Comparison of ENCODE assay signal across 28 cellular contexts in genomic region chr3:76051145-76051544, GRCh38.
A peak's percentile ranks its signal among the peaks of the same experiment; 100 is the strongest.
DNase-seq lines count a peak whose midpoint lies in the region; ATAC-seq, FAIRE-seq and TF ChIP-seq lines count a peak whose summit lies in the region.
"Had no signal": no experiment of that assay in that cellular context is flagged by ENCODE, and none has a peak within 500 bp of the region (broad histone marks: within the 10 kb centered on the region; RNA-seq: fewer than 3 reads in every experiment).

No MANE protein-coding gene starts in this region.

- peaks cover 5% of the 10 kb centered on the region for H3K4me1 ChIP-seq in mammary epithelial cell (ENCODE audit: insufficient read depth, low read length)
- H3K4me1 ChIP-seq in breast epithelium = no peaks in the 10 kb centered on the region
- peaks cover 13% of the 10 kb centered on the region for H3K4me1 ChIP-seq in foreskin keratinocyte

- TF ChIP-seq POLR2A in breast epithelium (IDR thresholded peaks at IDR 0.05) (no peak), GM12891 (IDR thresholded peaks at IDR 0.05; ENCODE audit: low read depth, low read length) (no peak)

- ATAC-seq in foreskin keratinocyte = peak; percentile 44
- ATAC-seq: GM23338, K562 had no signal

- intact Hi-C loops in mammary epithelial cell (cut with micrococcal nuclease) = no loop called here
- intact Hi-C loops in breast epithelium (cut with DNase I; ENCODE audit: low total_unique reads) = no loop called here

- BruUV-seq in mammary epithelial cell (replicated peaks; lab: Mats Ljungman, UMichigan) = no TSS peak

- DNase-seq in mammary epithelial cell (peak; percentile 16), breast epithelium (ENCODE audit: low spot score in 2 of 2) (no peak), bronchial epithelial cell (ENCODE audit: low read depth) (peak; percentile 63), foreskin keratinocyte (peak; percentile 26 to 42), Ammon's horn (ENCODE audit: low spot score) (no peak), GM12891 (ENCODE audit: insufficient read length, low spot score) (no peak), HT-29 (ENCODE audit: low spot score) (no peak)
- DNase-seq: BE2C; CD8-positive, alpha-beta memory T cell; DMS 273 treated with DMSO at 0.1 percent for 48 hours; DMS79; EL; GF-D8; H9; Kasumi-1; MV-4-11; NCI-H1105; NCI-H1436 treated with DMSO at 0.1 percent for 48 hours; NCI-H1930; NCI-H2107; NCI-H446 treated with DMSO at 0.1 percent for 48 hours; NCI-H526; RPMI8226; SHP77 treated with DMSO at 0.1 percent for 48 hours had no signal

- no peaks in the 10 kb centered on the region for H3K27me3 ChIP-seq in mammary epithelial cell (ENCODE audit: insufficient read depth, low read length)
- no peaks in the 10 kb centered on the region for H3K27me3 ChIP-seq in breast epithelium
- H3K27me3 ChIP-seq in bronchial epithelial cell (ENCODE audit: control insufficient read depth, insufficient read depth, low read length) = no peaks in the 10 kb centered on the region
- H3K27me3 ChIP-seq in foreskin keratinocyte = no peaks in the 10 kb centered on the region

- dilution Hi-C loops in mammary epithelial cell (cut with HindIII; ENCODE audit: low sequenced_read_pairs) = no loop called here

- no peaks in the 10 kb centered on the region for H4K20me1 ChIP-seq in mammary epithelial cell (ENCODE audit: insufficient read depth, low read length)

- no peak overlapping the region for H3K4me3 ChIP-seq in mammary epithelial cell (replicated peaks in 1 of 3; ENCODE audit: insufficient read depth in 1 of 3, low read depth in 2 of 3, low read length in 3 of 3)
- no peak overlapping the region for H3K4me3 ChIP-seq in breast epithelium
- no peak overlapping the region for H3K4me3 ChIP-seq in bronchial epithelial cell (ENCODE audit: low read depth, low read length)
- H3K4me3 ChIP-seq: GM23338, K562 had no signal

- peak overlapping the region; percentile 12 for H3K4me2 ChIP-seq in mammary epithelial cell (ENCODE audit: insufficient read depth, low read depth, low read length)

- H2AFZ ChIP-seq in mammary epithelial cell (ENCODE audit: low read depth, low read length) = no peak overlapping the region
- H2AFZ ChIP-seq: GM23338 had no signal

- 64% methylated on average over 3 of the region's 3 CpGs for WGBS in mammary epithelial cell (ENCODE audit: low coverage, missing lambda C conversion rate)

- H3K9me3 ChIP-seq in mammary epithelial cell (replicated peaks; ENCODE audit: insufficient read depth, low read length) = no peaks in the 10 kb centered on the region
- no peaks in the 10 kb centered on the region for H3K9me3 ChIP-seq in breast epithelium
- H3K9me3 ChIP-seq: BE2C had no signal

- no peak overlapping the region for H3K9ac ChIP-seq in mammary epithelial cell (ENCODE audit: insufficient read depth, low read length)

- H3K36me3 ChIP-seq in mammary epithelial cell (ENCODE audit: insufficient read depth, low read length) (no peaks in the 10 kb centered on the region), breast epithelium (no peaks in the 10 kb centered on the region), bronchial epithelial cell (ENCODE audit: control insufficient read depth, insufficient read depth, low read length) (no peaks in the 10 kb centered on the region)
- H3K36me3 ChIP-seq: BE2C had no signal

- H3K27ac ChIP-seq in mammary epithelial cell (ENCODE audit: insufficient read depth, low read depth, low read length) (no peak overlapping the region), breast epithelium (no peak overlapping the region), foreskin keratinocyte (no peak overlapping the region)
- H3K27ac ChIP-seq: 22Rv1 had no signal

- TF ChIP-seq CTCF in mammary epithelial cell (conservative IDR thresholded peaks at IDR 0.05 in 1 of 2, IDR thresholded peaks at IDR 0.05 in 1 of 2; ENCODE audit: extremely low read depth in 1 of 2, insufficient read depth in 1 of 2, low read depth in 1 of 2, low read length in 2 of 2) (no peak), breast epithelium (IDR thresholded peaks at IDR 0.05) (no peak), bronchial epithelial cell (IDR thresholded peaks at IDR 0.05; ENCODE audit: insufficient read depth, low read length, severe bottlenecking) (no peak), foreskin keratinocyte (conservative IDR thresholded peaks at IDR 0.05) (no peak)

- H3K79me2 ChIP-seq in mammary epithelial cell (ENCODE audit: insufficient read depth, low read length) = no peaks in the 10 kb centered on the region

- CTCF ChIA-PET in mammary epithelial cell (lab: Charles Lee; ENCODE audit: low non-redundant PET) = no interaction called here

- in situ Hi-C loops in mammary epithelial cell (cut with MboI; ENCODE audit: low sequenced_read_pairs in 2 of 2) = no loop called here

- no peak for FAIRE-seq in bronchial epithelial cell (lab: Jason Lieb, UNC)
- no peak for FAIRE-seq in GM12891 (lab: Jason Lieb, UNC)
- FAIRE-seq: HTR-8/SVneo, K562 had no signal

TF ChIP-seq in GM12891, 5 proteins besides CTCF, POLR2A, EP300 and RAD21:
- TF ChIP-seq POU2F2 (IDR thresholded peaks at IDR 0.05; ENCODE audit: low read depth, low read length) = no peak
- no peak for TF ChIP-seq PAX5 (IDR thresholded peaks at IDR 0.05; ENCODE audit: insufficient read depth, low read length, severe bottlenecking)
- TF ChIP-seq SPI1 (IDR thresholded peaks at IDR 0.05; ENCODE audit: low read depth, low read length) = no peak
- TF ChIP-seq TAF1 (IDR thresholded peaks at IDR 0.05; ENCODE audit: low read depth, low read length) = no peak
- no peak for TF ChIP-seq POLR2AphosphoS5 (IDR thresholded peaks at IDR 0.05; ENCODE audit: low read depth, low read length)
TF ChIP-seq in GM12891: peak in this region for 0.

Comparison
In these comparisons a context has a peak if more than half of its experiments do, and no peak if none do; other contexts are left out.
1. DNase-seq: peak in mammary epithelial cell (single experiment), bronchial epithelial cell (single experiment) and foreskin keratinocyte (2 of 2); none in breast epithelium (0 of 2), Ammon's horn (single experiment), GM12891 (single experiment) and HT-29 (single experiment).